14 cellular contexts compared by ENCODE assay signal in the genomic region with DNA sequence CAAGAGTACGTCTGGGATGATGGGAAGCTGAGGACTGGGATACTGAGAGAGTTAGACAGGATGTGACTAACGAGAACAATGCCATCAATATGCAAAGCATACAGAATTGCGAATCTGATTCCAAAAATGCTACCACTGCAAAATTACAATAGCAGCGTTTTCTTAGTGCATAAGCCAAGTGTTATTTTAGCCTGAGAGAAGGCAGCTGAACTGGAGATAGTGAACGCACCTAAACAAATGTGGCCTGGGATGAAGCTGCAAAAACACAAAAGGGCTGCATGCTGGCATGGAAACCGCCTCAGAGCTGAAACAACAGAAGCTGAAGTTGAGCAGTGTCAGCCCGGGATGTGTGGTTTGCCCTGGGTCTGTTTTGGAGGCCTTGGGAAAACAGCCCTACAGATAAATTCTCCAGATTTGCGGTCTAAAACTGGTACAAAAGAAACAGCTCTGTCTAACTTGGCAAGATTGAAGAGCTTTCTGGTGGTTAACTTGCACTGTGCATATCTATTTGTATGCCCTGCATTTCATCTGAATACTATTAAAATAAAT. TPM values are rescaled to one million over a fixed set of nuclear protein-coding genes. Genes with fewer than 3 reads are reported as not detected.
A peak's percentile ranks its signal among the peaks of the same experiment; 100 is the strongest.
DNase-seq lines count a peak whose midpoint lies in the region; ATAC-seq, FAIRE-seq and TF ChIP-seq lines count a peak whose summit lies in the region.
"Had no signal": no experiment of that assay in that cellular context is flagged by ENCODE, and none has a peak within 500 bp of the region (broad histone marks: within the 10 kb centered on the region; RNA-seq: fewer than 3 reads in every experiment).

No MANE protein-coding gene starts in this region.

- no peaks in the 10 kb centered on the region for H3K27me3 Mint-ChIP-seq in nephron (ENCODE audit: low read depth)
- peaks cover 13% of the 10 kb centered on the region for H3K27me3 Mint-ChIP-seq in activated naive CD8-positive, alpha-beta T cell treated with anti-CD3 and anti-CD28 coated beads for 36 hours

- peak overlapping the region; percentile 61 for H3K27ac ChIP-seq in cingulate gyrus (ENCODE audit: low read depth, low read length)
- H3K27ac ChIP-seq in pancreas: no peak overlapping the region
- H3K27ac ChIP-seq: psoas muscle had no signal

- no peaks in the 10 kb centered on the region for H3K9me3 ChIP-seq in pancreas
- H3K9me3 ChIP-seq: psoas muscle had no signal

- H3K27me3 ChIP-seq in pancreas: no peaks in the 10 kb centered on the region

- H3K27ac Mint-ChIP-seq in nephron: peak overlapping the region in 2 of 3 experiments; percentile 44 to 61
- no peak overlapping the region for H3K27ac Mint-ChIP-seq in activated naive CD8-positive, alpha-beta T cell treated with anti-CD3 and anti-CD28 coated beads for 36 hours
- H3K27ac Mint-ChIP-seq: activated naive CD4-positive, alpha-beta T cell treated with anti-CD3 and anti-CD28 coated beads, Interleukin-2, amount 50 U/mL, for 24 hours had no signal

- H3K4me1 ChIP-seq in pancreas: no peaks in the 10 kb centered on the region
- H3K4me1 ChIP-seq: psoas muscle had no signal

- TF ChIP-seq CTCF in AG10803 (conservative IDR thresholded peaks at IDR 0.05; ENCODE audit: low read length) (no peak), nephron (IDR thresholded peaks at IDR 0.05; ENCODE audit: unreplicated experiment in 3 of 3) (no peak), pancreas (IDR thresholded peaks at IDR 0.05) (no peak)

- no peaks in the 10 kb centered on the region for H3K9me3 Mint-ChIP-seq in nephron
- no peaks in the 10 kb centered on the region for H3K9me3 Mint-ChIP-seq in activated naive CD8-positive, alpha-beta T cell treated with anti-CD3 and anti-CD28 coated beads for 36 hours
- H3K9me3 Mint-ChIP-seq: activated naive CD4-positive, alpha-beta T cell treated with anti-CD3 and anti-CD28 coated beads, Interleukin-2, amount 50 U/mL, for 24 hours had no signal

- ATAC-seq in pancreas: no peak
- ATAC-seq: psoas muscle had no signal

- DNase-seq in AG10803 (ENCODE audit: low read depth): peak; percentile 70
- DNase-seq in HT1080 (ENCODE audit: low read depth): peak; percentile 72
- no peak for DNase-seq in pancreas
- no peak for DNase-seq in activated naive CD8-positive, alpha-beta T cell treated with anti-CD3 and anti-CD28 coated beads for 36 hours
- DNase-seq in GDM1 (lab: John Stamatoyannopoulos, UW): no peak
- DNase-seq in inferior parietal cortex (ENCODE audit: extremely low spot score): no peak
- DNase-seq: activated CD4-positive, alpha-beta T cell treated with anti-CD3 and anti-CD28 coated beads for 48 hours; islet precursor cell; NCI-H1417 treated with DMSO at 0.1 percent for 48 hours; psoas muscle had no signal

- intact Hi-C loops in pancreas (cut with DNase I): no loop called here

- H3K36me3 ChIP-seq in pancreas: no peaks in the 10 kb centered on the region

- FAIRE-seq in pancreas (lab: Jason Lieb, UNC): no peak

- no peaks in the 10 kb centered on the region for H3K36me3 Mint-ChIP-seq in nephron (ENCODE audit: low read depth)
- H3K36me3 Mint-ChIP-seq in activated naive CD8-positive, alpha-beta T cell treated with anti-CD3 and anti-CD28 coated beads for 36 hours: no peaks in the 10 kb centered on the region
- H3K36me3 Mint-ChIP-seq: activated naive CD4-positive, alpha-beta T cell treated with anti-CD3 and anti-CD28 coated beads, Interleukin-2, amount 50 U/mL, for 24 hours had no signal

- no peak overlapping the region for H3K4me3 Mint-ChIP-seq in nephron
- H3K4me3 Mint-ChIP-seq in activated naive CD8-positive, alpha-beta T cell treated with anti-CD3 and anti-CD28 coated beads for 36 hours: no peak overlapping the region
- H3K4me3 Mint-ChIP-seq: activated naive CD4-positive, alpha-beta T cell treated with anti-CD3 and anti-CD28 coated beads, Interleukin-2, amount 50 U/mL, for 24 hours had no signal

- 71 to 82% methylated on average over 8 of the region's 8 CpGs for WGBS in pancreas, 2 donors

- H3K4me1 Mint-ChIP-seq in nephron: peaks cover 8% of the 10 kb centered on the region
- no peaks in the 10 kb centered on the region for H3K4me1 Mint-ChIP-seq in activated naive CD8-positive, alpha-beta T cell treated with anti-CD3 and anti-CD28 coated beads for 36 hours
- H3K4me1 Mint-ChIP-seq: activated naive CD4-positive, alpha-beta T cell treated with anti-CD3 and anti-CD28 coated beads, Interleukin-2, amount 50 U/mL, for 24 hours had no signal

- H3K4me3 ChIP-seq in AG10803 (ENCODE audit: low read length) (no peak overlapping the region), pancreas (no peak overlapping the region)
- H3K4me3 ChIP-seq: psoas muscle had no signal

RNA-seq across cellular contexts. Expression of a gene that starts 45.5 kb away (rescaled TPM):
- 2.3 and 3.1 TPM in 2 replicates for total RNA-seq in HT1080 (2014; rRNA removed; shearing (Covaris generic))
- polyA plus RNA-seq in HT1080 (2015; cell fraction: cytosol; rRNA removed): 3.3 and 3.5 TPM in 2 replicates
- 2.2 and 2.8 TPM in 2 replicates for polyA plus RNA-seq in HT1080 (2015; cell fraction: nucleus; rRNA removed)
- 1 to 10 TPM; 1.3 to 3.1 (median 1.7) TPM for total RNA-seq in pancreas
- polyA plus RNA-seq in pancreas: 1 to 10 TPM in 1 of 2 donors, under 1 TPM in 1; 0.91 to 1.8 TPM
- total RNA-seq in activated naive CD8-positive, alpha-beta T cell treated with anti-CD3 and anti-CD28 coated beads for 36 hours: not detected
- total RNA-seq: mononuclear cell had no signal

Comparison
In these comparisons a context has a peak if more than half of its experiments do, and no peak if none do; other contexts are left out.
1. DNase-seq: peak in AG10803 (single experiment) and HT1080 (single experiment); none in pancreas (0 of 6), activated naive CD8-positive, alpha-beta T cell treated with anti-CD3 and anti-CD28 coated beads for 36 hours (single experiment), GDM1 (single experiment) and inferior parietal cortex (single experiment).